8 cellular contexts compared by ENCODE assay signal in the genomic region with DNA sequence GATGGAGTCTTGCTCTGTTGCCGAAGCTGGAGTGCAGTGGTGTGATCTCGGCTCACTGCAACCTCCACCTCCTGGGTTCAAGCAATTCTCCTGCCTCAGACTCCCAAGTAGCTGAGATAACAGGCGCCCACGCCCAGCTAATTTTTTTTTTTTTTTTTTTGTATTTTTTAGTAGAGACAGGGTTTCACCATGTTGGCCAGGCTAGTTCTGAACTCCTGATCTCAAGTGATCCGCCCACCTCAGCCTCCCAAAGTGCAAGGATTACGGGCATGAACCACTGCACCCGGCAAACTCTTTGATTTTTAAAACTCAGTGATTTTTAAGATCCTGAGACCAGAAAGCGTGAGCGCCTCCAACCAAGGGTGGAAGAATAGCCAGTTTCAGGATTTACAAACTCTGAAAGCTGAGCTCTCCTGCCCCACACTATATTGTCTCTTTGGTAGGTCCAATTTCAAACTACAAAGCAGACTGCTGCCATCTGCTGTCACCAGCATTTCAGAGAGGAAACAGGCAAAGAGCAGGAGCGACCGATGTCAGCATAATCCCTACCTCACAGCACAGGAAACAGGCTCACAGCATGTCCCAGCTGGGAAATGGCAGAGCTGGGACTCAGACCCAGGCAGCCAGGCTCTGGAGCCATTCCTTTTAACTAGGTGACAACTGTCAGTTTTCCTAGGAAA. TPM values are rescaled to one million over a fixed set of nuclear protein-coding genes. Genes with fewer than 3 reads are reported as not detected.
DNase-seq lines count a peak whose midpoint lies in the region; ATAC-seq and TF ChIP-seq lines count a peak whose summit lies in the region.

No MANE protein-coding gene starts in this region.

- peaks cover 43% of the 10 kb centered on the region for H3K36me3 Mint-ChIP-seq in activated T-cell treated with anti-CD3 and anti-CD28 coated beads, Interleukin-2, amount 50 U/mL, for 24 hours (ENCODE audit: low read depth)
- peaks cover 0 to 9% of the 10 kb centered on the region in 2 donors for H3K36me3 Mint-ChIP-seq in activated T-cell treated with anti-CD3 and anti-CD28 coated beads, Interleukin-2, amount 50 U/mL, for 72 hours (ENCODE audit: insufficient read depth in 2 of 2)
- H3K36me3 Mint-ChIP-seq in glutamatergic neuron (ENCODE audit: unreplicated experiment): no peaks in the 10 kb centered on the region

- TF ChIP-seq POLR2A in stomach (IDR thresholded peaks at IDR 0.05) (no peak), suprapubic skin (IDR thresholded peaks at IDR 0.05) (no peak)

- no peaks in the 10 kb centered on the region for H3K9me3 ChIP-seq in stomach
- no peaks in the 10 kb centered on the region for H3K9me3 ChIP-seq in suprapubic skin

- H3K36me3 ChIP-seq in stomach (peaks cover 11 to 32% (median 30%) of the 10 kb centered on the region in 4 donors), suprapubic skin (peaks cover 11% of the 10 kb centered on the region)

- WGBS in stomach, 5 donors: 43 to 61% (median 56%) methylated on average over 11 of the region's 11 CpGs
- WGBS in suprapubic skin: 72% methylated on average over 11 of the region's 11 CpGs

- H3K27me3 Mint-ChIP-seq in activated T-cell treated with anti-CD3 and anti-CD28 coated beads, Interleukin-2, amount 50 U/mL, for 24 hours: no peaks in the 10 kb centered on the region
- no peaks in the 10 kb centered on the region for H3K27me3 Mint-ChIP-seq in activated T-cell treated with anti-CD3 and anti-CD28 coated beads, Interleukin-2, amount 50 U/mL, for 72 hours (ENCODE audit: low read depth)
- no peaks in the 10 kb centered on the region for H3K27me3 Mint-ChIP-seq in glutamatergic neuron (ENCODE audit: unreplicated experiment)

- H3K27ac Mint-ChIP-seq in activated T-cell treated with anti-CD3 and anti-CD28 coated beads, Interleukin-2, amount 50 U/mL, for 24 hours: peak overlapping the region; percentile 50
- no peak overlapping the region for H3K27ac Mint-ChIP-seq in activated T-cell treated with anti-CD3 and anti-CD28 coated beads, Interleukin-2, amount 50 U/mL, for 72 hours
- H3K27ac Mint-ChIP-seq in glutamatergic neuron (ENCODE audit: unreplicated experiment): peak overlapping the region; percentile 88

- no peak for DNase-seq in activated T-cell treated with anti-CD3 and anti-CD28 coated beads, Interleukin-2, amount 50 U/mL, for 24 hours
- DNase-seq in activated T-cell treated with anti-CD3 and anti-CD28 coated beads, Interleukin-2, amount 50 U/mL, for 72 hours: no peak
- DNase-seq in SHP77 treated with DMSO at 0.1 percent for 48 hours (lab: John Stamatoyannopoulos, UW): peak; percentile 43
- peak; percentile 47 for DNase-seq in glutamatergic neuron
- DNase-seq in stomach: peak; percentile 53
- no peak for DNase-seq in suprapubic skin (ENCODE audit: low spot score in 2 of 2)
- DNase-seq in substantia nigra (lab: John Stamatoyannopoulos, UW): no peak

- no peak overlapping the region for H3K4me3 Mint-ChIP-seq in activated T-cell treated with anti-CD3 and anti-CD28 coated beads, Interleukin-2, amount 50 U/mL, for 24 hours
- peak overlapping the region in 1 of 2 donors; percentile 22 for H3K4me3 Mint-ChIP-seq in activated T-cell treated with anti-CD3 and anti-CD28 coated beads, Interleukin-2, amount 50 U/mL, for 72 hours
- no peak overlapping the region for H3K4me3 Mint-ChIP-seq in glutamatergic neuron (ENCODE audit: unreplicated experiment)

- peaks cover 45% of the 10 kb centered on the region for H3K4me1 Mint-ChIP-seq in activated T-cell treated with anti-CD3 and anti-CD28 coated beads, Interleukin-2, amount 50 U/mL, for 24 hours (ENCODE audit: low read depth)
- peaks cover 59% of the 10 kb centered on the region for H3K4me1 Mint-ChIP-seq in activated T-cell treated with anti-CD3 and anti-CD28 coated beads, Interleukin-2, amount 50 U/mL, for 72 hours (ENCODE audit: low read depth)
- H3K4me1 Mint-ChIP-seq in glutamatergic neuron (ENCODE audit: low read depth, unreplicated experiment): peaks cover 21% of the 10 kb centered on the region

- intact Hi-C loops in stomach (cut with DNase I; ENCODE audit: low total_unique reads): no loop called here

- TF ChIP-seq EP300 in stomach (IDR thresholded peaks at IDR 0.05) (no peak), suprapubic skin (IDR thresholded peaks at IDR 0.05) (no peak)

- no peak for TF ChIP-seq CTCF in glutamatergic neuron (IDR thresholded peaks at IDR 0.05; ENCODE audit: partially characterized antibody, unreplicated experiment)
- peak in 2 of 7 experiments; percentile 24 to 41 for TF ChIP-seq CTCF in stomach (IDR thresholded peaks at IDR 0.05)
- TF ChIP-seq CTCF in suprapubic skin (IDR thresholded peaks at IDR 0.05): no peak

- H3K27me3 ChIP-seq in stomach (no peaks in the 10 kb centered on the region), suprapubic skin (no peaks in the 10 kb centered on the region)

- H3K4me1 ChIP-seq in stomach (peaks cover 31 to 61% (median 45%) of the 10 kb centered on the region in 4 donors), suprapubic skin (peaks cover 29% of the 10 kb centered on the region)

- ATAC-seq in activated T-cell treated with anti-CD3 and anti-CD28 coated beads, Interleukin-2, amount 50 U/mL, for 72 hours (replicated peaks in 1 of 2): no peak
- ATAC-seq in HG03025 (IDR thresholded peaks at IDR 0.05; ENCODE audit: low FRiP score, unreplicated experiment): no peak

- no peak overlapping the region for H3K4me3 ChIP-seq in stomach
- no peak overlapping the region for H3K4me3 ChIP-seq in suprapubic skin

- H3K9me3 Mint-ChIP-seq in activated T-cell treated with anti-CD3 and anti-CD28 coated beads, Interleukin-2, amount 50 U/mL, for 24 hours: no peaks in the 10 kb centered on the region
- no peaks in the 10 kb centered on the region for H3K9me3 Mint-ChIP-seq in activated T-cell treated with anti-CD3 and anti-CD28 coated beads, Interleukin-2, amount 50 U/mL, for 72 hours
- H3K9me3 Mint-ChIP-seq in glutamatergic neuron (ENCODE audit: unreplicated experiment): peaks cover 8% of the 10 kb centered on the region

- peak overlapping the region in 3 of 5 donors; percentile 4 to 76 (median 17) for H3K27ac ChIP-seq in stomach
- no peak overlapping the region for H3K27ac ChIP-seq in suprapubic skin
- H3K27ac ChIP-seq in substantia nigra (ENCODE audit: low read depth, low read length, poor library complexity, severe bottlenecking): no peak overlapping the region

RNA-seq across cellular contexts. Expression of a gene that starts 9.2 kb away (rescaled TPM):
- 10 to 100 TPM; 66.0 to 72.7 TPM for total RNA-seq in activated T-cell treated with anti-CD3 and anti-CD28 coated beads, Interleukin-2, amount 50 U/mL, for 72 hours
- 94.4 TPM for total RNA-seq in glutamatergic neuron (ENCODE audit: unreplicated experiment)
- total RNA-seq in stomach: 100 to 1,000 TPM in 1 of 5 donors, 10 to 100 TPM in 4; 18.1 to 354 (median 70.5) TPM
- polyA plus RNA-seq in stomach: 100 to 1,000 TPM in 2 of 3 donors, 10 to 100 TPM in 1; 94.6 to 154 (median 113) TPM
- total RNA-seq in suprapubic skin: 10 to 100 TPM; 42.5 to 85.6 (median 68.9) TPM

RNA-seq across cellular contexts. Expression of a gene that starts 10.0 kb away (rescaled TPM):
- total RNA-seq in activated T-cell treated with anti-CD3 and anti-CD28 coated beads, Interleukin-2, amount 50 U/mL, for 72 hours: 1 to 10 TPM in 1 of 2 donors, under 1 TPM in 1; 0.88 to 1.1 TPM
- 0.29 TPM for total RNA-seq in glutamatergic neuron (ENCODE audit: unreplicated experiment)
- total RNA-seq in stomach: 10 to 100 TPM in 1 of 5 donors, 1 to 10 TPM in 2, not detected in 2; 5.9 to 12.5 (median 10.0) TPM
- polyA plus RNA-seq in stomach: 10 to 100 TPM in 1 of 3 donors, 1 to 10 TPM in 2; 8.6 to 14.7 (median 9.0) TPM
- 10 to 100 TPM; 13.8 to 21.2 (median 16.7) TPM for total RNA-seq in suprapubic skin

RNA-seq across cellular contexts. Expression of a gene that starts 19.8 kb away (rescaled TPM):
- 10 to 100 TPM; 23.9 to 24.6 TPM for total RNA-seq in activated T-cell treated with anti-CD3 and anti-CD28 coated beads, Interleukin-2, amount 50 U/mL, for 72 hours
- total RNA-seq in glutamatergic neuron (ENCODE audit: unreplicated experiment) (39.2 TPM), stomach (10 to 100 TPM in 3 of 5 donors, 1 to 10 TPM in 2; 4.6 to 88.3 (median 13.9) TPM), suprapubic skin (10 to 100 TPM; 24.6 to 50.3 (median 38.9) TPM)
- 10 to 100 TPM in 1 of 3 donors, 1 to 10 TPM in 2; 3.1 to 16.7 (median 5.6) TPM for polyA plus RNA-seq in stomach

RNA-seq across cellular contexts. Expression of a gene that starts 43.3 kb away (rescaled TPM):
- 1 to 10 TPM; 3.2 to 4.3 TPM for total RNA-seq in activated T-cell treated with anti-CD3 and anti-CD28 coated beads, Interleukin-2, amount 50 U/mL, for 72 hours
- total RNA-seq in glutamatergic neuron (ENCODE audit: unreplicated experiment) (2.5 TPM), stomach (100 to 1,000 TPM in 1 of 5 donors, 10 to 100 TPM in 2, 1 to 10 TPM in 1, not detected in 1; 3.1 to 553 (median 18.1) TPM), suprapubic skin (10 to 100 TPM in 2 of 4 donors, 1 to 10 TPM in 2; 4.9 to 18.8 (median 9.0) TPM)
- 10 to 100 TPM in 2 of 3 donors, 1 to 10 TPM in 1; 9.9 to 17.6 (median 10.1) TPM for polyA plus RNA-seq in stomach

RNA-seq across cellular contexts. Expression of a gene that starts 58.7 kb away (rescaled TPM):
- 10 to 100 TPM; 21.2 to 24.1 TPM for total RNA-seq in activated T-cell treated with anti-CD3 and anti-CD28 coated beads, Interleukin-2, amount 50 U/mL, for 72 hours
- total RNA-seq in glutamatergic neuron (ENCODE audit: unreplicated experiment) (8.9 TPM), stomach (100 to 1,000 TPM in 4 of 5 donors, 10 to 100 TPM in 1; 90.2 to 634 (median 183) TPM), suprapubic skin (100 to 1,000 TPM in 3 of 4 donors, 10 to 100 TPM in 1; 96.2 to 136 (median 112) TPM)
- 10 to 100 TPM; 79.0 to 94.8 (median 92.0) TPM for polyA plus RNA-seq in stomach

Comparison
In these comparisons a context has a peak if more than half of its experiments do, and no peak if none do; other contexts are left out.
1. DNase-seq: peak in SHP77 treated with DMSO at 0.1 percent for 48 hours (single experiment), glutamatergic neuron (single experiment) and stomach (single experiment); none in activated T-cell treated with anti-CD3 and anti-CD28 coated beads, Interleukin-2, amount 50 U/mL, for 24 hours (single experiment), activated T-cell treated with anti-CD3 and anti-CD28 coated beads, Interleukin-2, amount 50 U/mL, for 72 hours (0 of 2), suprapubic skin (0 of 2) and substantia nigra (0 of 49).
2. H3K27ac ChIP-seq: peak in stomach (3 of 5); none in suprapubic skin (single experiment) and substantia nigra (single experiment).